Comparison of ENCODE assay signal across 25 cellular contexts in the genomic region with DNA sequence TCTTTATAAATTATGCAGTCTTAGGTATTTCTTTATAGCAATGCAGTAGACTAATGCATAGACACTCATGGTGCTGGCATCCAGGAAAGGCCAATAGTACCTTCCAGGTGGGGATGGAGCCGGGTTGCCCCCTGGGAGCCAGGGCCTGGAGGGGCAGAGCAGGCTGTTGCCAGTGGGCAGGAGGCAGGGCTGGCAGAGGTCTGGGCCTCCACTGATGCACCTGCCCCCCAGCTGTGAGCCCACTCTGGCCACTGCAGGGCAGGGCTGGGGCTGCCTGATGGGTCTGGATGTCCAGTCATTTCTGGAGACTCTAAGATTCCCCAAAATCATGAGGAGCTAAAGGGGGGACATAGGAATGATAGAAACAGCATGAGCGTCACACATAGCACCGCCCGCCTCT.
"Had no signal": no experiment of that assay in that cellular context is flagged by ENCODE, and none has a peak within 500 bp of the region (broad histone marks: within the 10 kb centered on the region; RNA-seq: fewer than 3 reads in every experiment).

No MANE protein-coding gene starts in this region.

- H3K36me3 ChIP-seq: pancreas, right lobe of liver, sigmoid colon, suprapubic skin, tibial artery, transverse colon, upper lobe of right lung, uterus had no signal

- H3K4me3 ChIP-seq: pancreas, psoas muscle, right lobe of liver, sigmoid colon, suprapubic skin, testis, tibial artery, transverse colon, upper lobe of right lung, uterus had no signal

- H3K9me3 ChIP-seq: pancreas, psoas muscle, right lobe of liver, suprapubic skin, testis, transverse colon, upper lobe of right lung, uterus had no signal

- H3K4me1 ChIP-seq: pancreas, psoas muscle, right lobe of liver, sigmoid colon, suprapubic skin, testis, tibial artery, transverse colon, upper lobe of right lung, uterus had no signal

- DNase-seq: naive B cell; nephron progenitor cell; occipital lobe; pancreas; psoas muscle; right lobe of liver; sigmoid colon; small intestine; stimulated activated CD4-positive, alpha-beta T cell treated with anti-CD3 and anti-CD28 coated beads, Interleukin-15, amount 100 ng/mL, for 24 hours; stimulated activated CD4-positive, alpha-beta T cell treated with anti-CD3 and anti-CD28 coated beads, Interleukin-2, amount 100 ng/mL, for 24 hours; stimulated activated CD4-positive, alpha-beta T cell treated with anti-CD3 and anti-CD28 coated beads, Interleukin-2, amount 100 ng/mL, for 48 hours; stimulated activated CD4-positive, alpha-beta T cell treated with anti-CD3 and anti-CD28 coated beads, Interleukin-4, amount 100 ng/mL, for 24 hours; stimulated activated naive B cell treated with anti-CD40 and anti-IgM and Interleukin-4, amounts not matched to agents 10 μg/mL and 1 μg/mL and 100 μg/mL, for 72 hours; stimulated activated naive CD8-positive, alpha-beta T cell treated with anti-CD3 and anti-CD28 coated beads, Interleukin-15, amount 100 ng/mL, for 72 hours; stimulated activated naive CD8-positive, alpha-beta T cell treated with anti-CD3 and anti-CD28 coated beads, Interleukin-15, Interleukin-2, amounts not matched to agents 100 U/mL and 50 U/mL, for 24 hours; substantia nigra; testis; tibial artery; transverse colon; upper lobe of right lung; uterus had no signal

- ATAC-seq: naive thymus-derived CD8-positive, alpha-beta T cell; pancreas; psoas muscle; right cardiac atrium; stimulated activated effector memory CD8-positive, alpha-beta T cell treated with anti-CD3 and anti-CD28 coated beads, Interleukin-12 subunit alpha, Interleukin-12 subunit beta, amount 100 ng/mL, for 72 hours; stimulated activated naive B cell treated with anti-CD40 and anti-IgM and Interleukin-4, amounts not matched to agents 10 μg/mL and 1 μg/mL and 100 μg/mL, for 72 hours; stimulated activated naive CD8-positive, alpha-beta T cell treated with anti-CD3 and anti-CD28 coated beads, Interleukin-15, amount 100 ng/mL, for 72 hours; upper lobe of right lung had no signal

- H3K27ac ChIP-seq: pancreas, psoas muscle, right lobe of liver, sigmoid colon, suprapubic skin, testis, tibial artery, transverse colon, upper lobe of right lung, uterus had no signal

- H3K27me3 ChIP-seq: right lobe of liver, testis, uterus had no signal
